Comparison of ENCODE assay signal across 26 cellular contexts in genomic region chr11:116716617-116717016, GRCh38.
"Had no signal": no experiment of that assay in that cellular context is flagged by ENCODE, and none has a peak within 500 bp of the region (broad histone marks: within the 10 kb centered on the region; RNA-seq: fewer than 3 reads in every experiment).

No MANE protein-coding gene starts in this region.

- DNase-seq: cortex of kidney; effector memory CD8-positive, alpha-beta T cell; foreskin melanocyte; glutamatergic neuron; heart right ventricle; hypothalamus; immature natural killer cell; islet precursor cell; kidney glomerular epithelial cell; mesenchymal stem cell; naive thymus-derived CD4-positive, alpha-beta T cell; nucleus accumbens; psoas muscle; stimulated activated CD4-positive, alpha-beta T cell treated with anti-CD3 and anti-CD28 coated beads, Interleukin-15, amount 100 ng/mL, for 24 hours; stimulated activated CD4-positive, alpha-beta T cell treated with anti-CD3 and anti-CD28 coated beads, Interleukin-2, amount 100 ng/mL, for 48 hours; stimulated activated naive CD4-positive, alpha-beta T cell; stimulated activated naive CD8-positive, alpha-beta T cell treated with anti-CD3 and anti-CD28 coated beads, Interleukin-15, amount 100 ng/mL, for 72 hours; trophoblast cell had no signal

- H3K27me3 ChIP-seq: suprapubic skin, vagina had no signal

- H3K4me1 Mint-ChIP-seq: immature natural killer cell; mesothelial cell of epicardium; naive thymus-derived CD4-positive, alpha-beta T cell; nephron; stimulated activated naive CD8-positive, alpha-beta T cell treated with anti-CD3 and anti-CD28 coated beads, Interleukin-15, amount 100 ng/mL, for 72 hours had no signal

- H3K4me3 ChIP-seq: esophagus muscularis mucosa, heart right ventricle, psoas muscle, skin epidermis, suprapubic skin, vagina had no signal

- H3K4me1 ChIP-seq: esophagus muscularis mucosa, heart right ventricle, psoas muscle, suprapubic skin, vagina had no signal

- H3K9me3 Mint-ChIP-seq: effector memory CD8-positive, alpha-beta T cell; immature natural killer cell; mesothelial cell of epicardium; naive thymus-derived CD4-positive, alpha-beta T cell; nephron; stimulated activated naive CD8-positive, alpha-beta T cell treated with anti-CD3 and anti-CD28 coated beads, Interleukin-15, amount 100 ng/mL, for 72 hours had no signal

- H3K36me3 ChIP-seq: esophagus muscularis mucosa, heart right ventricle, suprapubic skin, vagina had no signal

- H3K27ac Mint-ChIP-seq: effector memory CD8-positive, alpha-beta T cell; immature natural killer cell; mesothelial cell of epicardium; naive thymus-derived CD4-positive, alpha-beta T cell; nephron; stimulated activated naive CD8-positive, alpha-beta T cell treated with anti-CD3 and anti-CD28 coated beads, Interleukin-15, amount 100 ng/mL, for 72 hours had no signal

- H3K9me3 ChIP-seq: esophagus muscularis mucosa, suprapubic skin, vagina had no signal

- H3K4me3 Mint-ChIP-seq: effector memory CD8-positive, alpha-beta T cell; immature natural killer cell; mesothelial cell of epicardium; naive thymus-derived CD4-positive, alpha-beta T cell; nephron; stimulated activated naive CD8-positive, alpha-beta T cell treated with anti-CD3 and anti-CD28 coated beads, Interleukin-15, amount 100 ng/mL, for 72 hours had no signal

- H3K36me3 Mint-ChIP-seq: immature natural killer cell; mesothelial cell of epicardium; naive thymus-derived CD4-positive, alpha-beta T cell had no signal

- H3K27ac ChIP-seq: epithelial cell of prostate, esophagus muscularis mucosa, heart right ventricle, psoas muscle, skin epidermis, suprapubic skin, vagina had no signal

- ATAC-seq: effector memory CD8-positive, alpha-beta T cell; heart right ventricle; naive thymus-derived CD4-positive, alpha-beta T cell; psoas muscle; right cardiac atrium; stimulated activated naive CD8-positive, alpha-beta T cell treated with anti-CD3 and anti-CD28 coated beads, Interleukin-15, amount 100 ng/mL, for 72 hours had no signal
